In the genomic region with DNA sequence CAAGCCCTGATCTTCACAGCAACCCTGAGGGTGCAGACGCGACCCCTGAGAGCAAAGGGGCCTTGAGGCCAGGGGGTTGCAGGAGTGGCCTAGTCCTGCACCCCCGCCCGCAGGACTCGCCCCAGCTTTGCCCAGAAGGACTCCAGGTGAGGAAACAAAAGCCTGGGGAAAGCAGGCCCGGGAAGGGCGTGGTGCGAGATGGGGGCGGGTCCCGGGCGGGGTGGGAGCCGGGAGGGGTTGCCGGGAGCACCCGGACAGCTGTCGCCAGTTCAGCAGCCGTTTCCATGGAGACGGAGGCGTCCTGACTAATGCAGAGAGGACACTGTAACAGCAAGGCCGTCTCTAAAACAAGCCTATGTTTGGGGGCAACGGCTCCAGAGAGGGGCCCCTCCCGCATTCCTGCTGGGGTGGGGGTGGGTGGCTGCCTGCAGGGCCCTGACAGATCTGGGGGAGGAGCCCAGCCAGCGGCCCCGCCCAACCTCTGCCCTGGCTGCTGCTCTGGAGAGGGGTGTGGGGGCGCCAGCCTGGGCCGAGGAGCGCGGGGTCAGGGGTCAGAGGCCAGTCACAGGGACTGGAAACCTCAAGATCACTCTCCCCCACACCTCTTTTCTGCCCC, we compare ENCODE assay signal across 9 cellular contexts. TPM values are rescaled to one million over a fixed set of nuclear protein-coding genes. Genes with fewer than 3 reads are reported as not detected.
A peak's percentile ranks its signal among the peaks of the same experiment; 100 is the strongest.
DNase-seq lines count a peak whose midpoint lies in the region; ATAC-seq and TF ChIP-seq lines count a peak whose summit lies in the region.
"Had no signal": no experiment of that assay in that cellular context is flagged by ENCODE, and none has a peak within 500 bp of the region (broad histone marks: within the 10 kb centered on the region; RNA-seq: fewer than 3 reads in every experiment).

No MANE protein-coding gene starts in this region.

- intact Hi-C loops in transverse colon (cut with DNase I; ENCODE audit: low total_unique reads), result loop anchor here (5.0 kb wide), 1 partner anchor 114 kb away; no protein-coding TSS in a partner anchor

- in situ Hi-C loops in transverse colon (cut with MboI; ENCODE audit: low pct_ligation_motif_present in 1 of 4, low pct_unique_long_range_greater_than_20kb in 1 of 4, low sequenced_read_pairs in 3 of 4), result loop anchor here in 2 of 4 donors (25.0 kb wide), 2 partner anchors 109 to 434 kb away; a partner anchor contains a TSS

- WGBS in transverse colon (ENCODE audit: low coverage in 1 of 2), 2 donors, result 18% methylated on average over 21 of the region's 27 CpGs; no CpG with 5 or more reads in 1 of the 2 donors

- no peaks in the 10 kb centered on the region for H3K9me3 ChIP-seq in transverse colon

- ATAC-seq in natural killer cell treated with Interleukin-12 subunit alpha and Interleukin-12 subunit beta and Interleukin-15 and Interleukin-18, amount 100 ng/mL, for 72 hours, result no peak

- peak; percentile 55 for TF ChIP-seq POLR2A in transverse colon (IDR thresholded peaks at IDR 0.05)

- DNase-seq in GM12865 (ENCODE audit: low read depth) (peak; percentile 36), NCI-H345 (lab: John Stamatoyannopoulos, UW) (peak; percentile 88), dedifferentiated amniotic fluid mesenchymal stem cell (ENCODE audit: extremely low spot score) (peak; percentile 35), left kidney (ENCODE audit: low read depth, low spot score) (peak; percentile 96), transverse colon (peak; percentile 92), GM20000 (ENCODE audit: low spot score) (no peak)
- DNase-seq in activated CD4-positive, alpha-beta T cell treated with anti-CD3 and anti-CD28 coated beads, Interleukin-2, amount 50 U/mL, for 4 hours, result no peak
- no peak for DNase-seq in natural killer cell treated with Interleukin-12 subunit alpha and Interleukin-12 subunit beta and Interleukin-15 and Interleukin-18, amount 100 ng/mL, for 72 hours (ENCODE audit: low spot score)

- no peaks in the 10 kb centered on the region for H3K36me3 Mint-ChIP-seq in natural killer cell treated with Interleukin-12 subunit alpha and Interleukin-12 subunit beta and Interleukin-15 and Interleukin-18, amount 100 ng/mL, for 72 hours

- no peak overlapping the region for H3K4me3 Mint-ChIP-seq in natural killer cell treated with Interleukin-12 subunit alpha and Interleukin-12 subunit beta and Interleukin-15 and Interleukin-18, amount 100 ng/mL, for 72 hours

- H3K4me3 ChIP-seq in GM12865 (ENCODE audit: low read depth, low read length), result no peak overlapping the region
- H3K4me3 ChIP-seq in transverse colon, result no peak overlapping the region

- TF ChIP-seq CTCF in GM12865 (IDR thresholded peaks at IDR 0.05; ENCODE audit: insufficient read depth, low read depth, low read length, missing control alignments) (no peak), transverse colon (IDR thresholded peaks at IDR 0.05) (no peak), GM20000 (IDR thresholded peaks at IDR 0.05; ENCODE audit: extremely low read depth, missing control alignments) (no peak)

- H3K4me1 ChIP-seq in transverse colon, result peaks cover 37 to 68% (median 50%) of the 10 kb centered on the region in 4 donors

- no peak overlapping the region for H3K27ac Mint-ChIP-seq in natural killer cell treated with Interleukin-12 subunit alpha and Interleukin-12 subunit beta and Interleukin-15 and Interleukin-18, amount 100 ng/mL, for 72 hours

- H3K4me1 Mint-ChIP-seq in natural killer cell treated with Interleukin-12 subunit alpha and Interleukin-12 subunit beta and Interleukin-15 and Interleukin-18, amount 100 ng/mL, for 72 hours (ENCODE audit: low read depth in 2 of 2), result peaks cover 4 to 6% of the 10 kb centered on the region in 2 donors

- peak overlapping the region; percentile 52 to 85 (median 76) for H3K27ac ChIP-seq in transverse colon

- H3K27me3 Mint-ChIP-seq in natural killer cell treated with Interleukin-12 subunit alpha and Interleukin-12 subunit beta and Interleukin-15 and Interleukin-18, amount 100 ng/mL, for 72 hours, result peaks cover 11 to 18% of the 10 kb centered on the region in 2 donors

- peak; percentile 87 for TF ChIP-seq EP300 in transverse colon (IDR thresholded peaks at IDR 0.05; ENCODE audit: low read depth)

- no peaks in the 10 kb centered on the region for H3K27me3 ChIP-seq in transverse colon

- H3K9me3 Mint-ChIP-seq in natural killer cell treated with Interleukin-12 subunit alpha and Interleukin-12 subunit beta and Interleukin-15 and Interleukin-18, amount 100 ng/mL, for 72 hours, result no peaks in the 10 kb centered on the region

- no peaks in the 10 kb centered on the region for H3K36me3 ChIP-seq in transverse colon

RNA-seq across cellular contexts. Expression of a gene that starts 3.0 kb away (rescaled TPM):
- 10 to 100 TPM in 1 of 4 donors, 1 to 10 TPM in 2, not detected in 1; 3.5 to 20.9 (median 5.7) TPM for total RNA-seq in transverse colon
- under 1 TPM in 1 of 2 donors, not detected in 1; 0.31 TPM for total RNA-seq in natural killer cell treated with Interleukin-12 subunit alpha and Interleukin-12 subunit beta and Interleukin-15 and Interleukin-18, amount 100 ng/mL, for 72 hours
- total RNA-seq: epithelial cell of proximal tubule had no signal

RNA-seq across cellular contexts. Expression of a gene that starts 20.0 kb away (rescaled TPM):
- total RNA-seq in transverse colon, result 10 to 100 TPM in 2 of 4 donors, 1 to 10 TPM in 2; 7.1 to 36.3 (median 20.5) TPM
- 1 to 10 TPM; 1.6 to 2.0 TPM for total RNA-seq in natural killer cell treated with Interleukin-12 subunit alpha and Interleukin-12 subunit beta and Interleukin-15 and Interleukin-18, amount 100 ng/mL, for 72 hours

RNA-seq across cellular contexts. Expression of a gene that starts 34.7 kb away (rescaled TPM):
- 1,000 to 10,000 TPM in 1 of 4 donors, 100 to 1,000 TPM in 3; 667 to 1,081 (median 790) TPM for total RNA-seq in transverse colon
- total RNA-seq in natural killer cell treated with Interleukin-12 subunit alpha and Interleukin-12 subunit beta and Interleukin-15 and Interleukin-18, amount 100 ng/mL, for 72 hours, result not detected

Comparison
In these comparisons a context has a peak if more than half of its experiments do, and no peak if none do; other contexts are left out.
1. DNase-seq: peak in GM12865 (single experiment), NCI-H345 (single experiment), dedifferentiated amniotic fluid mesenchymal stem cell (single experiment), left kidney (single experiment) and transverse colon (single experiment); none in activated CD4-positive, alpha-beta T cell treated with anti-CD3 and anti-CD28 coated beads, Interleukin-2, amount 50 U/mL, for 4 hours (0 of 2), GM20000 (single experiment) and natural killer cell treated with Interleukin-12 subunit alpha and Interleukin-12 subunit beta and Interleukin-15 and Interleukin-18, amount 100 ng/mL, for 72 hours (single experiment).
2. RNA of a gene that starts 34.7 kb away (total RNA-seq): 667 to 1,081 TPM in transverse colon; not detected in natural killer cell treated with Interleukin-12 subunit alpha and Interleukin-12 subunit beta and Interleukin-15 and Interleukin-18, amount 100 ng/mL, for 72 hours; every median in the first group is over 100 times any median in the second.